Comparison of ENCODE assay signal across 21 cellular contexts in genomic region chr19:18147396-18147795, GRCh38.
"Had no signal": no experiment of that assay in that cellular context is flagged by ENCODE, and none has a peak within 500 bp of the region (broad histone marks: within the 10 kb centered on the region; RNA-seq: fewer than 3 reads in every experiment).

No MANE protein-coding gene starts in this region.

- H3K9ac ChIP-seq: SK-N-SH had no signal

- H3K9me3 ChIP-seq: MG63, SK-N-SH had no signal

- H3K27me3 ChIP-seq: MG63 had no signal

- H3K4me3 ChIP-seq: MG63 had no signal

- H3K4me2 ChIP-seq: SK-N-SH had no signal

- H3K27ac ChIP-seq: HL-60 had no signal

- DNase-seq: KBM-7, MG63, NCI-H1092, NCI-H1105 treated with DMSO at 0.1 percent for 48 hours, NCI-H1417 treated with DMSO at 0.1 percent for 48 hours, NCI-H146, NCI-H1694 treated with DMSO at 0.1 percent for 48 hours, NCI-H1930, NCI-H2081, NCI-H2107, NCI-H2171, NCI-H226, NCI-H446, NCI-H510A, NCI-H524 treated with DMSO at 0.1 percent for 48 hours, NCI-H69, NCI-H774, RPMI8226, SHP77, SK-N-SH had no signal
